Comparison of ENCODE assay signal across 26 cellular contexts in the genomic region with DNA sequence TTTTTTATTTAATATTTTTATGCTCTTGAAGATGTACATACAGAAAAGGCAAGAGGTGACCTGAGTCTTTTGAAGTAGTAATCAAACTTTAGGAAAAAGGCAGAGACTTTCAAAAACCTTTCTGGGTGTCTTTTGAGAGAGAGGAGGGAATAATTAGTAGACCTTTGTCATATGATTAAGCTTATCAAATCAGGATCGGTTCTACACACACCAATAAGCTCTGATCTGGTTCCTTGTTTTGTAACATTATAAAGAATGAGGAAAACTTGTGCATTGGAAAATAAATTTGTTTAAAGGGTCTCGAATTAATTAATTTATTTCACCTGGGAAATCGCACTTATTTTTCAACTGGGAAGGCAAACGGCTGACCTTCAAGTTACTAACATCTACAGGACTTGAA. TPM values are rescaled to one million over a fixed set of nuclear protein-coding genes. Genes with fewer than 3 reads are reported as not detected.
A peak's percentile ranks its signal among the peaks of the same experiment; 100 is the strongest.
DNase-seq lines count a peak whose midpoint lies in the region; ATAC-seq and TF ChIP-seq lines count a peak whose summit lies in the region.
"Had no signal": no experiment of that assay in that cellular context is flagged by ENCODE, and none has a peak within 500 bp of the region (broad histone marks: within the 10 kb centered on the region; RNA-seq: fewer than 3 reads in every experiment).

No MANE protein-coding gene starts in this region.

- DNase-seq in H9 (no peak), ascending aorta (ENCODE audit: low spot score in 2 of 2) (no peak), thoracic aorta (ENCODE audit: low spot score) (no peak), trophoblast cell (no peak)
- DNase-seq: activated CD4-positive, alpha-beta T cell treated with anti-CD3 and anti-CD28 coated beads, Interleukin-2, amount 50 U/mL, for 48 hours; activated gamma-delta T cell; adrenal gland; central memory CD4-positive, alpha-beta T cell; COR-L47; DND-41; dorsolateral prefrontal cortex; erythroblast; kidney glomerular epithelial cell; NCI-H187; NCI-H226; SJCRH30; stimulated activated CD4-positive, alpha-beta T cell treated with anti-CD3 and anti-CD28 coated beads, Interleukin-2, amount 100 ng/mL, for 48 hours; T-helper 2 cell had no signal

- H4K20me1 ChIP-seq in H9 (ENCODE audit: control insufficient read depth, insufficient read depth, insufficient read length) = no peaks in the 10 kb centered on the region

- no CpG with 5 or more reads among the region's 4 CpGs for WGBS in H9 (ENCODE audit: extremely low coverage, insufficient read length, low lambda C conversion rate)
- WGBS in trophoblast cell (ENCODE audit: extremely low coverage, insufficient coverage, insufficient read length) = no CpG with 5 or more reads among the region's 4 CpGs

- peak overlapping the region in 1 of 2 experiments; percentile 86; a peak in 2 of 5 replicates for H3K4me3 Mint-ChIP-seq in H9
- no peak overlapping the region for H3K4me3 Mint-ChIP-seq in stimulated activated memory B cell treated with anti-CD40 and anti-IgM and Interleukin-4, amounts not matched to agents 10 μg/mL and 1 μg/mL and 100 μg/mL, for 72 hours
- H3K4me3 Mint-ChIP-seq: natural killer cell treated with Interleukin-12 subunit alpha and Interleukin-12 subunit beta and Interleukin-15 and Interleukin-18, amount 100 ng/mL, for 72 hours; stimulated activated naive CD8-positive, alpha-beta T cell treated with anti-CD3 and anti-CD28 coated beads, Interleukin-15, Interleukin-2, amounts not matched to agents 100 ng/mL and 50 ng/mL, for 24 hours had no signal

- no peak overlapping the region for H3K14ac ChIP-seq in H9 (ENCODE audit: insufficient read depth, low read length)
- H3K14ac ChIP-seq in trophoblast cell (ENCODE audit: low read length) = no peak overlapping the region

- no peak overlapping the region for H3K27ac Mint-ChIP-seq in H9
- no peak overlapping the region for H3K27ac Mint-ChIP-seq in stimulated activated memory B cell treated with anti-CD40 and anti-IgM and Interleukin-4, amounts not matched to agents 10 μg/mL and 1 μg/mL and 100 μg/mL, for 72 hours
- H3K27ac Mint-ChIP-seq: natural killer cell treated with Interleukin-12 subunit alpha and Interleukin-12 subunit beta and Interleukin-15 and Interleukin-18, amount 100 ng/mL, for 72 hours; stimulated activated naive CD8-positive, alpha-beta T cell treated with anti-CD3 and anti-CD28 coated beads, Interleukin-15, Interleukin-2, amounts not matched to agents 100 ng/mL and 50 ng/mL, for 24 hours had no signal

- H3K23me2 ChIP-seq in H9 (ENCODE audit: insufficient read length, low read depth, low read length, poor library complexity, severe bottlenecking) = peaks cover 24% of the 10 kb centered on the region

- H3K27me3 ChIP-seq in H9 (ENCODE audit: insufficient read depth, low read length) (peaks cover 53% of the 10 kb centered on the region), ascending aorta (no peaks in the 10 kb centered on the region), iPS-18a (ENCODE audit: control insufficient read depth, insufficient read depth, low read length) (peaks cover 77% of the 10 kb centered on the region), thoracic aorta (replicated peaks; ENCODE audit: insufficient read depth) (no peaks in the 10 kb centered on the region), trophoblast cell (ENCODE audit: insufficient read depth, low read length) (peaks cover 40% of the 10 kb centered on the region)
- H3K27me3 ChIP-seq: SJCRH30 had no signal

- H2BK12ac ChIP-seq in H9 (ENCODE audit: insufficient read length, low read depth, low read length) = no peak overlapping the region
- H2BK12ac ChIP-seq in trophoblast cell (ENCODE audit: low read length) = no peak overlapping the region

- ATAC-seq in thoracic aorta (ENCODE audit: insufficient number of reproducible peaks, low FRiP score, low read depth) = no peak
- no peak for ATAC-seq in stimulated activated memory B cell treated with anti-CD40 and anti-IgM and Interleukin-4, amounts not matched to agents 10 μg/mL and 1 μg/mL and 100 μg/mL, for 72 hours
- no peak for ATAC-seq in GM18520 (IDR thresholded peaks at IDR 0.05; ENCODE audit: unreplicated experiment)
- ATAC-seq: natural killer cell treated with Interleukin-12 subunit alpha and Interleukin-12 subunit beta and Interleukin-15 and Interleukin-18, amount 100 ng/mL, for 72 hours had no signal

- H3K4me3 ChIP-seq in ascending aorta (peak overlapping the region; percentile 69 to 74), iPS-18a (ENCODE audit: low read length) (peak overlapping the region; percentile 65), thoracic aorta (peak overlapping the region; percentile 76), trophoblast cell (ENCODE audit: low read depth, low read length) (no peak overlapping the region)
- H3K4me3 ChIP-seq: prostate gland, SJCRH30, upper lobe of left lung had no signal

- no peak overlapping the region for H3K56ac ChIP-seq in H9 (ENCODE audit: insufficient read length, low read depth, low read length)

- no peak overlapping the region for H4K8ac ChIP-seq in H9 (replicated peaks; ENCODE audit: insufficient read length, low read depth, low read length)
- H4K8ac ChIP-seq in trophoblast cell (ENCODE audit: low read depth, low read length) = no peak overlapping the region

- H3K4me2 ChIP-seq in H9 (ENCODE audit: insufficient read depth, insufficient read length, low read length) (peak overlapping the region; percentile 85), trophoblast cell (ENCODE audit: low read length) (no peak overlapping the region)

- no peak overlapping the region for H4K5ac ChIP-seq in H9 (ENCODE audit: insufficient read length, low read depth, low read length)

- no peak overlapping the region for H3K4ac ChIP-seq in H9 (ENCODE audit: low read depth, low read length)
- no peak overlapping the region for H3K4ac ChIP-seq in trophoblast cell (ENCODE audit: low read depth, low read length)

- no peak overlapping the region for H3K27ac ChIP-seq in H9 (ENCODE audit: insufficient read length, low read depth, low read length)
- no peak overlapping the region for H3K27ac ChIP-seq in ascending aorta
- no peak overlapping the region for H3K27ac ChIP-seq in iPS-18a (ENCODE audit: low read length)
- no peak overlapping the region for H3K27ac ChIP-seq in thoracic aorta
- no peak overlapping the region for H3K27ac ChIP-seq in trophoblast cell (ENCODE audit: low read depth, low read length)
- H3K27ac ChIP-seq: adrenal gland, prostate gland, SJCRH30, upper lobe of left lung had no signal

- H2BK5ac ChIP-seq in H9 (ENCODE audit: insufficient read length, low read length) (no peak overlapping the region), trophoblast cell (ENCODE audit: low read depth, low read length, poor library complexity) (no peak overlapping the region)

- H4K91ac ChIP-seq in H9 (ENCODE audit: insufficient read length, low read depth, low read length) (no peak overlapping the region), trophoblast cell (ENCODE audit: low read depth, low read length) (no peak overlapping the region)

- no peak overlapping the region for H2BK120ac ChIP-seq in H9 (ENCODE audit: low read depth, low read length, poor library complexity, severe bottlenecking)
- no peak overlapping the region for H2BK120ac ChIP-seq in trophoblast cell (ENCODE audit: insufficient read depth, low read length, poor library complexity)

- intact Hi-C loops in ascending aorta (cut with DNase I) = loop anchor here (5.0 kb wide), 4 partner anchors 128 to 1163 kb away; partner anchors contain the start of gene SNX13

- no peaks in the 10 kb centered on the region for H3K36me3 Mint-ChIP-seq in H9 (ENCODE audit: insufficient read depth in 1 of 3, low read depth in 3 of 3)
- H3K36me3 Mint-ChIP-seq in stimulated activated memory B cell treated with anti-CD40 and anti-IgM and Interleukin-4, amounts not matched to agents 10 μg/mL and 1 μg/mL and 100 μg/mL, for 72 hours = no peaks in the 10 kb centered on the region

- H2BK15ac ChIP-seq in H9 (ENCODE audit: low read depth, low read length) = no peak overlapping the region

- TF ChIP-seq CTCF in H9 (conservative IDR thresholded peaks at IDR 0.05) = no peak
- no peak for TF ChIP-seq CTCF in ascending aorta (IDR thresholded peaks at IDR 0.05)
- no peak for TF ChIP-seq CTCF in thoracic aorta (IDR thresholded peaks at IDR 0.05)

- H2AK5ac ChIP-seq in H9 (ENCODE audit: insufficient read length, low read length) (no peak overlapping the region), trophoblast cell (ENCODE audit: low read length) (no peak overlapping the region)

- H3K23ac ChIP-seq in H9 (ENCODE audit: insufficient read length, low read depth, low read length) = no peak overlapping the region
- H3K23ac ChIP-seq in trophoblast cell (ENCODE audit: low read length) = no peak overlapping the region

- peaks cover 42 to 50% of the 10 kb centered on the region in 2 experiments for H3K4me1 Mint-ChIP-seq in H9
- H3K4me1 Mint-ChIP-seq in stimulated activated memory B cell treated with anti-CD40 and anti-IgM and Interleukin-4, amounts not matched to agents 10 μg/mL and 1 μg/mL and 100 μg/mL, for 72 hours = peaks cover 31% of the 10 kb centered on the region

- H3K79me1 ChIP-seq in H9 (ENCODE audit: insufficient read depth, low read depth, low read length, poor library complexity, severe bottlenecking) (no peaks in the 10 kb centered on the region), trophoblast cell (ENCODE audit: low read length) (no peaks in the 10 kb centered on the region)

- H3K18ac ChIP-seq in H9 (ENCODE audit: insufficient read length, low read depth, low read length) (no peak overlapping the region), trophoblast cell (ENCODE audit: low read length) (no peak overlapping the region)

- H3K4me1 ChIP-seq in H9 (ENCODE audit: insufficient read depth, low read length) (peaks cover 6% of the 10 kb centered on the region), ascending aorta (peaks cover 0 to 5% of the 10 kb centered on the region in 2 donors), iPS-18a (ENCODE audit: control insufficient read depth, low read depth, low read length) (peaks cover 27% of the 10 kb centered on the region), thoracic aorta (ENCODE audit: control insufficient read depth in 1 of 2, low read depth in 2 of 2) (peaks cover 3 to 6% of the 10 kb centered on the region in 2 donors), trophoblast cell (ENCODE audit: control insufficient read depth in 1 of 2, insufficient read depth in 2 of 2, low read length in 2 of 2) (peaks cover 7 to 20% of the 10 kb centered on the region in 2 experiments)
- H3K4me1 ChIP-seq: prostate gland had no signal

- peaks cover 100% of the 10 kb centered on the region for H3K27me3 Mint-ChIP-seq in H9 (ENCODE audit: low read depth)
- peaks cover 69% of the 10 kb centered on the region for H3K27me3 Mint-ChIP-seq in stimulated activated memory B cell treated with anti-CD40 and anti-IgM and Interleukin-4, amounts not matched to agents 10 μg/mL and 1 μg/mL and 100 μg/mL, for 72 hours

- H3K9ac ChIP-seq in H9 (ENCODE audit: extremely low read depth, insufficient read length, low read length) (no peak overlapping the region), iPS-18a (ENCODE audit: low read length) (no peak overlapping the region), trophoblast cell (ENCODE audit: low read length) (no peak overlapping the region)

- H3K79me2 ChIP-seq in H9 (ENCODE audit: insufficient read depth, low read length) (no peaks in the 10 kb centered on the region), trophoblast cell (ENCODE audit: control insufficient read depth, insufficient read depth, low read length, poor library complexity) (peaks cover 2% of the 10 kb centered on the region)

- H3K36me3 ChIP-seq in ascending aorta (no peaks in the 10 kb centered on the region), iPS-18a (ENCODE audit: control insufficient read depth, low read depth, low read length) (no peaks in the 10 kb centered on the region), thoracic aorta (no peaks in the 10 kb centered on the region), trophoblast cell (ENCODE audit: control insufficient read depth in 1 of 2, insufficient read depth in 2 of 2, low read length in 2 of 2) (no peaks in the 10 kb centered on the region)
- H3K36me3 ChIP-seq: adrenal gland, prostate gland, SJCRH30, upper lobe of left lung had no signal

- no peak overlapping the region for H3T11ph ChIP-seq in H9 (ENCODE audit: low read length)

- H3K9me3 ChIP-seq in H9 (ENCODE audit: control insufficient read depth, low read depth, low read length) (no peaks in the 10 kb centered on the region), ascending aorta (no peaks in the 10 kb centered on the region), iPS-18a (ENCODE audit: control insufficient read depth, low read depth, low read length) (no peaks in the 10 kb centered on the region), thoracic aorta (no peaks in the 10 kb centered on the region), trophoblast cell (ENCODE audit: insufficient read depth, low read depth, low read length) (peaks cover 2% of the 10 kb centered on the region)
- H3K9me3 ChIP-seq: adrenal gland, prostate gland, SJCRH30, upper lobe of left lung had no signal

- no peak overlapping the region for H2BK20ac ChIP-seq in H9 (ENCODE audit: low read depth, low read length, poor library complexity, severe bottlenecking)

- H2AFZ ChIP-seq in H9 (ENCODE audit: low read length) (no peak overlapping the region), trophoblast cell (ENCODE audit: insufficient read depth, low read length, poor library complexity) (no peak overlapping the region)

- H4K12ac ChIP-seq in trophoblast cell (ENCODE audit: low read depth, low read length) = no peak overlapping the region

- peaks cover 0 to 2% of the 10 kb centered on the region in 2 experiments; a peak in 1 of 5 replicates for H3K9me3 Mint-ChIP-seq in H9
- H3K9me3 Mint-ChIP-seq in stimulated activated memory B cell treated with anti-CD40 and anti-IgM and Interleukin-4, amounts not matched to agents 10 μg/mL and 1 μg/mL and 100 μg/mL, for 72 hours = no peaks in the 10 kb centered on the region
- H3K9me3 Mint-ChIP-seq: stimulated activated naive CD8-positive, alpha-beta T cell treated with anti-CD3 and anti-CD28 coated beads, Interleukin-15, Interleukin-2, amounts not matched to agents 100 ng/mL and 50 ng/mL, for 24 hours had no signal

RNA-seq across cellular contexts. Expression of gene TWIST1, which starts 11.9 kb away (rescaled TPM):
- total RNA-seq in H9 (2021) (not detected in 2 replicates), ascending aorta (2.0 TPM), thoracic aorta (10 to 100 TPM; 14.2 to 26.0 TPM)
- polyA plus RNA-seq in trophoblast cell (2013) = 4.8 and 5.1 TPM in 2 replicates
- total RNA-seq: natural killer cell treated with Interleukin-12 subunit alpha and Interleukin-12 subunit beta and Interleukin-15 and Interleukin-18, amount 100 ng/mL, for 72 hours had no signal

RNA-seq across cellular contexts. Expression of gene FERD3L, which starts 39.7 kb away (rescaled TPM):
- total RNA-seq in H9 (2021) = not detected in 2 replicates
- not detected for total RNA-seq in ascending aorta
- total RNA-seq in thoracic aorta = not detected
- not detected in 2 replicates for polyA plus RNA-seq in trophoblast cell (2013)
- total RNA-seq: adrenal gland; natural killer cell treated with Interleukin-12 subunit alpha and Interleukin-12 subunit beta and Interleukin-15 and Interleukin-18, amount 100 ng/mL, for 72 hours; prostate gland; SJCRH30; skeletal muscle tissue; upper lobe of left lung had no signal
- polyA plus RNA-seq: adrenal gland had no signal
